Comparison of ENCODE assay signal across 1 cellular context in genomic region chr2:126864861-126865260, GRCh38.
TF ChIP-seq lines count a peak whose summit lies in the region.

No MANE protein-coding gene starts in this region.

TF ChIP-seq in H1, 55 proteins besides CTCF, POLR2A, EP300 and RAD21 (continued from another document):
- TF ChIP-seq E2F6 (IDR thresholded peaks at IDR 0.05) (no peak), CBX5 (IDR thresholded peaks at IDR 0.05; ENCODE audit: low read depth, low read length) (no peak)
